In genomic region chr3:178203152-178203551, GRCh38 we compare ENCODE assay signal across 14 cellular contexts.
DNase-seq lines count a peak whose midpoint lies in the region; ATAC-seq and TF ChIP-seq lines count a peak whose summit lies in the region.
"Had no signal": no experiment of that assay in that cellular context is flagged by ENCODE, and none has a peak within 500 bp of the region (broad histone marks: within the 10 kb centered on the region; RNA-seq: fewer than 3 reads in every experiment).

No MANE protein-coding gene starts in this region.

- no peak for TF ChIP-seq CTCF in NB4 (IDR thresholded peaks at IDR 0.05; ENCODE audit: low read depth, low read length)
- TF ChIP-seq CTCF in epithelial cell of esophagus (IDR thresholded peaks at IDR 0.05; ENCODE audit: insufficient read depth, low read depth, low read length, missing control alignments) = no peak
- TF ChIP-seq CTCF in nephron progenitor cell (IDR thresholded peaks at IDR 0.05) = no peak

- H3K9me3 Mint-ChIP-seq in nephron progenitor cell = no peaks in the 10 kb centered on the region
- H3K9me3 Mint-ChIP-seq: effector memory CD8-positive, alpha-beta T cell; T-cell had no signal

- TF ChIP-seq POLR2A in NB4 (IDR thresholded peaks at IDR 0.05; ENCODE audit: extremely low read depth, insufficient read length) = no peak

- H3K4me3 ChIP-seq in NB4 (ENCODE audit: low read depth, low read length) (no peak overlapping the region), epithelial cell of esophagus (ENCODE audit: low read length) (no peak overlapping the region)
- H3K4me3 ChIP-seq: upper lobe of right lung had no signal

- DNase-seq in AG08395 (ENCODE audit: low spot score) (peak; percentile 23), NB4 (ENCODE audit: low read depth) (peak; percentile 8), epithelial cell of esophagus (ENCODE audit: low read depth) (peak; percentile 24), nephron progenitor cell (no peak), kidney glomerular epithelial cell (lab: John Stamatoyannopoulos, UW) (no peak), NCI-H146 treated with DMSO at 0.1 percent for 48 hours (lab: John Stamatoyannopoulos, UW; ENCODE audit: unreplicated experiment) (no peak), hepatic stellate cell (ENCODE audit: low spot score) (no peak)
- DNase-seq: effector memory CD8-positive, alpha-beta T cell; NCI-H1092 treated with DMSO at 0.1 percent for 48 hours; small intestine; T-cell; upper lobe of right lung had no signal

- H3K4me3 Mint-ChIP-seq in nephron progenitor cell = no peak overlapping the region
- H3K4me3 Mint-ChIP-seq: B cell; effector memory CD8-positive, alpha-beta T cell; T-cell had no signal

- H3K27me3 Mint-ChIP-seq in nephron progenitor cell (ENCODE audit: low read depth, poor library complexity) = no peaks in the 10 kb centered on the region
- H3K27me3 Mint-ChIP-seq: B cell, T-cell had no signal

- H3K27ac Mint-ChIP-seq in nephron progenitor cell = peak overlapping the region; percentile 89
- H3K27ac Mint-ChIP-seq: B cell; effector memory CD8-positive, alpha-beta T cell; T-cell had no signal

- peaks cover 16% of the 10 kb centered on the region for H3K36me3 Mint-ChIP-seq in nephron progenitor cell (ENCODE audit: low read depth)
- H3K36me3 Mint-ChIP-seq: T-cell had no signal

- H3K4me1 Mint-ChIP-seq in nephron progenitor cell = peaks cover 60% of the 10 kb centered on the region
- H3K4me1 Mint-ChIP-seq: B cell, T-cell had no signal

- no peak for ATAC-seq in GM19328 (IDR thresholded peaks at IDR 0.05; ENCODE audit: unreplicated experiment)
- ATAC-seq: effector memory CD8-positive, alpha-beta T cell; T-cell; upper lobe of right lung had no signal

Comparison
In these comparisons a context has a peak if more than half of its experiments do, and no peak if none do; other contexts are left out.
1. DNase-seq: peak in AG08395 (single experiment), NB4 (single experiment) and epithelial cell of esophagus (single experiment); none in nephron progenitor cell (single experiment), kidney glomerular epithelial cell (single experiment), NCI-H146 treated with DMSO at 0.1 percent for 48 hours (single experiment) and hepatic stellate cell (single experiment).